Comparison of ENCODE assay signal across 9 cellular contexts in the genomic region with DNA sequence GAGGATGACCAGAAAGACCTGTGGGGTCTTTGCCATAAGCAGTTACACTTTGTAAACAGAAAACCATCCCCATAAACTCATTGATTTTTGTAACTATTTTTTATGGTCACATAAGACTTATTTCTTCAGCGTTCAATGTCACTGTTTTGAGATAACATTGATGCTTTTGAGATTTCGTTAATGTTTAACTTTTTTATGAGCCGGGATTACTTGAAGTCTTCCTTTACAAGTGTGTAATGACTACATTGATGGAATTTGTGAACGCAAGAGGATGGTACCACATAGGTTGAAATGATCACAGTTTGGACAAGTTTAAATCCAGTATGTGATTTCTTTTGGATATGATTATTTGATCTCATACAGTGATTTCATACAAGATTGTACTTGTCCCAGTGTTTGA. TPM values are rescaled to one million over a fixed set of nuclear protein-coding genes. Genes with fewer than 3 reads are reported as not detected.
DNase-seq lines count a peak whose midpoint lies in the region; ATAC-seq, FAIRE-seq and TF ChIP-seq lines count a peak whose summit lies in the region.
"Had no signal": no experiment of that assay in that cellular context is flagged by ENCODE, and none has a peak within 500 bp of the region (broad histone marks: within the 10 kb centered on the region; RNA-seq: fewer than 3 reads in every experiment).

No MANE protein-coding gene starts in this region.

- H3K27ac Mint-ChIP-seq in stimulated activated naive CD8-positive, alpha-beta T cell treated with anti-CD3 and anti-CD28 coated beads, Interleukin-15, Interleukin-2, amounts not matched to agents 100 ng/mL and 50 ng/mL, for 24 hours, result no peak overlapping the region

- no peak for DNase-seq in stimulated activated naive CD8-positive, alpha-beta T cell treated with anti-CD3 and anti-CD28 coated beads, Interleukin-15, Interleukin-2, amounts not matched to agents 100 U/mL and 50 U/mL, for 24 hours
- DNase-seq in K562 (ENCODE audit: extremely low read depth in 1 of 4, low spot score in 3 of 4), result no peak
- DNase-seq in mucosa of descending colon, result no peak
- DNase-seq in D341Med (ENCODE audit: low spot score), result no peak
- no peak for DNase-seq in Kasumi-1 (lab: John Stamatoyannopoulos, UW)
- no peak for DNase-seq in dedifferentiated amniotic fluid mesenchymal stem cell (ENCODE audit: extremely low spot score)
- DNase-seq in cerebellum (ENCODE audit: low spot score), result no peak
- DNase-seq: posterior cingulate gyrus had no signal

- peak overlapping the region; percentile 93 for H3K4me2 ChIP-seq in K562 (ENCODE audit: insufficient read depth, low read length)

- no peaks in the 10 kb centered on the region for H3K36me3 ChIP-seq in K562 (ENCODE audit: control insufficient read depth, insufficient read depth, low read length)
- H3K36me3 ChIP-seq in mucosa of descending colon (ENCODE audit: low read depth), result no peaks in the 10 kb centered on the region

- intact Hi-C loops in K562 (cut with micrococcal nuclease) (loop anchor here (10.0 kb wide), 2 partner anchors 341 to 521 kb away; no protein-coding TSS in a partner anchor), mucosa of descending colon (cut with DNase I, micrococcal nuclease) (no loop called here)

- peaks cover 26% of the 10 kb centered on the region for H3K36me3 Mint-ChIP-seq in stimulated activated naive CD8-positive, alpha-beta T cell treated with anti-CD3 and anti-CD28 coated beads, Interleukin-15, Interleukin-2, amounts not matched to agents 100 ng/mL and 50 ng/mL, for 24 hours (ENCODE audit: low read depth)

- H2AFZ ChIP-seq in K562 (ENCODE audit: low read depth, low read length), result no peak overlapping the region

- no peaks in the 10 kb centered on the region for H3K9me1 ChIP-seq in K562 (ENCODE audit: control insufficient read depth, insufficient read depth, low read length)

- ATAC-seq in stimulated activated naive CD8-positive, alpha-beta T cell treated with anti-CD3 and anti-CD28 coated beads, Interleukin-15, Interleukin-2, amounts not matched to agents 100 U/mL and 50 U/mL, for 24 hours, result no peak
- ATAC-seq in K562 (no peak), mucosa of descending colon (no peak)

- POLR2A ChIA-PET in K562 (lab: Yijun Ruan, JAX), result interaction anchor here (1.0 to 1.4 kb wide), 2 partner anchors 16 to 18 kb away, joined by 3 read pairs; no protein-coding TSS in a partner anchor

- H3K4me3 Mint-ChIP-seq in stimulated activated naive CD8-positive, alpha-beta T cell treated with anti-CD3 and anti-CD28 coated beads, Interleukin-15, Interleukin-2, amounts not matched to agents 100 ng/mL and 50 ng/mL, for 24 hours, result peak overlapping the region; percentile 78

- no peak for FAIRE-seq in K562 (lab: Jason Lieb, UNC)

- H3K27ac ChIP-seq in K562 (ENCODE audit: extremely low read depth, low read depth, low read length), result no peak overlapping the region

- H3K9me3 ChIP-seq in K562 (replicated peaks; ENCODE audit: control insufficient read depth, insufficient read depth, low read depth, low read length) (no peaks in the 10 kb centered on the region), mucosa of descending colon (no peaks in the 10 kb centered on the region)

- TF ChIP-seq RAD21 in K562 (CRISPR knock-in tag; conservative IDR thresholded peaks at IDR 0.05 in 1 of 2, IDR thresholded peaks at IDR 0.05 in 1 of 2), result no peak

- H3K4me1 ChIP-seq in K562 (replicated peaks in 1 of 2; ENCODE audit: control insufficient read depth in 2 of 2, insufficient read depth in 2 of 2, low read length in 2 of 2) (peaks cover 10 to 17% of the 10 kb centered on the region in 2 experiments; a peak in 3 of 5 replicates), mucosa of descending colon (ENCODE audit: low read depth) (peaks cover 18% of the 10 kb centered on the region)

- peak overlapping the region; percentile 80 for H3K4me3 ChIP-seq in K562
- peak overlapping the region; percentile 81 for H3K4me3 ChIP-seq in mucosa of descending colon

- no peaks in the 10 kb centered on the region for H3K27me3 Mint-ChIP-seq in stimulated activated naive CD8-positive, alpha-beta T cell treated with anti-CD3 and anti-CD28 coated beads, Interleukin-15, Interleukin-2, amounts not matched to agents 100 ng/mL and 50 ng/mL, for 24 hours

- in situ Hi-C loops in K562 (cut with MboI), result no loop called here

- CTCF ChIA-PET in K562 (lab: Yijun Ruan, JAX; ENCODE audit: low intra/inter-chr PET ratio), result no interaction called here

- H4K20me1 ChIP-seq in K562 (replicated peaks; ENCODE audit: control insufficient read depth, insufficient read depth, low read length), result peaks cover 6% of the 10 kb centered on the region; the same call in 1 of the 2 replicates

- peaks cover 45% of the 10 kb centered on the region for H3K4me1 Mint-ChIP-seq in stimulated activated naive CD8-positive, alpha-beta T cell treated with anti-CD3 and anti-CD28 coated beads, Interleukin-15, Interleukin-2, amounts not matched to agents 100 ng/mL and 50 ng/mL, for 24 hours (ENCODE audit: low read depth)

- 9% methylated on average over 4 of the region's 4 CpGs for WGBS in K562 (ENCODE audit: insufficient coverage, low coverage, missing lambda C conversion rate)

- H3K9ac ChIP-seq in K562 (ENCODE audit: insufficient read depth in 1 of 2, low read depth in 2 of 2, low read length in 2 of 2), result peak overlapping the region in 1 of 2 experiments; percentile 78; a peak in 2 of 4 replicates

- BruUV-seq in K562 (replicated peaks; lab: Mats Ljungman, UMichigan), result no TSS peak

- TF ChIP-seq POLR2A in K562 (conservative IDR thresholded peaks at IDR 0.05), result no peak

- no peaks in the 10 kb centered on the region for H3K27me3 ChIP-seq in K562 (ENCODE audit: control insufficient read depth in 2 of 2, insufficient read depth in 2 of 2, low read length in 2 of 2)

- H3K9me3 Mint-ChIP-seq in stimulated activated naive CD8-positive, alpha-beta T cell treated with anti-CD3 and anti-CD28 coated beads, Interleukin-15, Interleukin-2, amounts not matched to agents 100 ng/mL and 50 ng/mL, for 24 hours, result no peaks in the 10 kb centered on the region

- no peak for TF ChIP-seq CTCF in K562 (IDR thresholded peaks at IDR 0.05 in 2 of 3, conservative IDR thresholded peaks at IDR 0.05 in 1 of 3; ENCODE audit: insufficient read depth in 2 of 3, low read depth in 1 of 3, low read length in 3 of 3)
- TF ChIP-seq CTCF in mucosa of descending colon (IDR thresholded peaks at IDR 0.05), result no peak

- no peak for TF ChIP-seq EP300 in K562 (IDR thresholded peaks at IDR 0.05; ENCODE audit: low read length)

- peaks cover 71% of the 10 kb centered on the region for H3K79me2 ChIP-seq in K562 (ENCODE audit: control insufficient read depth, insufficient read depth, low read length)

TF ChIP-seq in K562, 482 proteins besides CTCF, POLR2A, EP300 and RAD21:
- TF ChIP-seq ZNF780A (CRISPR knock-in tag; IDR thresholded peaks at IDR 0.05) (no peak), ZNF444 (CRISPR knock-in tag; IDR thresholded peaks at IDR 0.05) (no peak), RNF2 (IDR thresholded peaks at IDR 0.05) (no peak)
- TF ChIP-seq, protein P1, sequence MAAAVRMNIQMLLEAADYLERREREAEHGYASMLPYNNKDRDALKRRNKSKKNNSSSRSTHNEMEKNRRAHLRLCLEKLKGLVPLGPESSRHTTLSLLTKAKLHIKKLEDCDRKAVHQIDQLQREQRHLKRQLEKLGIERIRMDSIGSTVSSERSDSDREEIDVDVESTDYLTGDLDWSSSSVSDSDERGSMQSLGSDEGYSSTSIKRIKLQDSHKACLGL (CRISPR knock-in tag; IDR thresholded peaks at IDR 0.05; ENCODE audit: borderline replicate concordance, poor library complexity, severe bottlenecking), result no peak

RNA-seq across cellular contexts. Expression of a gene that starts 1.8 kb away (rescaled TPM):
- 25.5 and 58.3 TPM in 2 replicates for total RNA-seq in K562 (2011; cell fraction: chromatin; rRNA removed; ENCODE audit: low replicate concordance)
- 16.8 and 22.5 TPM in 2 replicates for total RNA-seq in K562 (2011; cell fraction: nucleolus; rRNA removed)
- 28.2 and 32.5 TPM in 2 replicates for total RNA-seq in K562 (2011; cell fraction: nucleoplasm; rRNA removed)
- total RNA-seq in K562 (2014; rRNA removed), result 14.6 and 16.6 TPM in 2 replicates
- total RNA-seq in K562 (2014; rRNA removed; fragmentation: Illumina TruSeq; extraction: Trizol), result 20.3 and 25.8 TPM in 2 replicates
- total RNA-seq in K562 (2015; rRNA removed; fragmentation: Illumina TruSeq; extraction: Trizol), result 18.1 and 18.6 TPM in 2 replicates
- 17.5 and 19.7 TPM in 2 replicates for total RNA-seq in K562 (2021)
- polyA plus RNA-seq in K562 (2011; rRNA removed), result 7.2 and 12.6 TPM in 2 replicates
- polyA plus RNA-seq in K562 (2011; cell fraction: cytosol; rRNA removed), result 3.8 and 4.3 TPM in 2 replicates
- 4.7 and 5.9 TPM in 2 replicates for polyA plus RNA-seq in K562 (2011; cell fraction: nucleus; rRNA removed)
- 4.6 and 6.5 TPM in 2 replicates for polyA plus RNA-seq in K562 (2012)
- 6.4 and 6.7 TPM in 2 replicates for polyA plus RNA-seq in K562 (2014; fragmentation: Illumina TruSeq; extraction: Trizol)
- 1 to 10 TPM; 5.3 to 5.4 TPM for polyA plus RNA-seq in K562 (2014; fragmentation: Nextera tagmentation; extraction: Ambion mirVana)
- 5.1 and 5.7 TPM in 2 replicates for polyA plus RNA-seq in K562 (2014; rRNA removed)
- 59.0 and 96.2 TPM in 2 replicates for polyA minus RNA-seq in K562 (2011; rRNA and poly(A)+ RNA removed)
- polyA minus RNA-seq in K562 (2011; cell fraction: cytosol; rRNA and poly(A)+ RNA removed), result 15.4 and 28.4 TPM in 2 replicates
- polyA minus RNA-seq in K562 (2011; cell fraction: nucleus; rRNA and poly(A)+ RNA removed), result 17.2 and 19.3 TPM in 2 replicates
- 100 to 1,000 TPM in 2 of 3 donors, 10 to 100 TPM in 1; 67.6 to 207 (median 151) TPM for total RNA-seq in mucosa of descending colon
- total RNA-seq in cerebellum, result 48.7 TPM
